Comparison of ENCODE assay signal across 23 cellular contexts in the genomic region with DNA sequence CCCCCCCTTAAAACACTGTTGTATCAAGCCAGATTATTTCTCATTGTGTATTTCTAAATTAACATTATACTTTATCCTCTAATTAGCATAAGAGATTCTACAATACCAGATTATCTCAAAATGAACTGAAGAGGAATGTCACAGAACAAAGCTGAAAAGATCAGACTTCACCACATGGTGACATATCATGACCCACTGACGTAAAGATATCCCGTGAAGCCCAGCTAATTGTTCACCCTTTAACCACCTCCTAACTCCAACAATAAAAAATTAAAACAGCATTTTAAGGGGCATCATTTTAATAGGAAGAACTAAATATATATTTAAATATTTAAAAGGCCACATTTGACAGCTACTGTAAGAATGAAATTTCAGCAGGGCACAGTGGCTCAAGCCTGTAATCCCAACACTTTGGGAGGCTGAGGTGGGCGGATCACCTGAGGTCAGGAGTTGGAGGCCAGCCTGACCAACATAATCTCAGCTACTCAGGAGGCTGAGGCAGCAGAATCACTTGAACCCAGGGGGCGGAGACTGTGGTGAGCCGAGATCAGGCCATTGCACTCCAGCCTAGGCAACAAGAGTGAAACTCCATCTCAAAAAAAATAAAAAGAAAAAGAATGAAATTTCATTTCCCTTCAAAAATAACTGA. TPM values are rescaled to one million over a fixed set of nuclear protein-coding genes. Genes with fewer than 3 reads are reported as not detected.
DNase-seq lines count a peak whose midpoint lies in the region; ATAC-seq and TF ChIP-seq lines count a peak whose summit lies in the region.
"Had no signal": no experiment of that assay in that cellular context is flagged by ENCODE, and none has a peak within 500 bp of the region (broad histone marks: within the 10 kb centered on the region; RNA-seq: fewer than 3 reads in every experiment).

No MANE protein-coding gene starts in this region.

- no peak overlapping the region for H3K9ac ChIP-seq in SK-N-SH
- H3K9ac ChIP-seq: BLaER1 treated with 17β-estradiol and CSF1 and Interleukin-3, amounts not matched to agents 10 nM and 100 nM; parathyroid adenoma had no signal

- no peak overlapping the region for H3K4me2 ChIP-seq in SK-N-SH
- H3K4me2 ChIP-seq: BLaER1 treated with 17β-estradiol and CSF1 and Interleukin-3, amounts not matched to agents 10 nM and 100 nM had no signal

- TF ChIP-seq CTCF in SK-N-SH (IDR thresholded peaks at IDR 0.05) = no peak
- TF ChIP-seq CTCF in esophagus muscularis mucosa (IDR thresholded peaks at IDR 0.05) = no peak
- TF ChIP-seq CTCF in osteocyte (IDR thresholded peaks at IDR 0.05) = no peak

- 91% methylated on average over 5 of the region's 5 CpGs for WGBS in SK-N-SH (ENCODE audit: low lambda C conversion rate)
- WGBS in esophagus muscularis mucosa = 74% methylated on average over 5 of the region's 5 CpGs

- H3K27me3 ChIP-seq in SK-N-SH (ENCODE audit: insufficient read depth) = no peaks in the 10 kb centered on the region
- no peaks in the 10 kb centered on the region for H3K27me3 ChIP-seq in esophagus muscularis mucosa
- H3K27me3 ChIP-seq: BLaER1 treated with 17β-estradiol and CSF1 and Interleukin-3, amounts not matched to agents 10 nM and 100 nM; heart left ventricle; MG63; Peyer's patch had no signal

- CTCF ChIA-PET in SK-N-SH (lab: Yijun Ruan, JAX) = interaction anchor here (0.7 to 1.6 kb wide), 3 partner anchors 10 to 33 kb away, joined by 3 to 5 read pairs (median 3); a partner anchor contains a TSS

- H3F3A ChIP-seq in SK-N-SH (replicated peaks; ENCODE audit: insufficient read depth) = peaks cover 11% of the 10 kb centered on the region

- TF ChIP-seq EP300 in SK-N-SH (IDR thresholded peaks at IDR 0.05; ENCODE audit: borderline replicate concordance in 1 of 2, low read depth in 1 of 2, low read length in 1 of 2) (no peak), esophagus muscularis mucosa (IDR thresholded peaks at IDR 0.05) (no peak)

- H3K27me3 Mint-ChIP-seq in osteocyte (ENCODE audit: unreplicated experiment) = no peaks in the 10 kb centered on the region

- no peak overlapping the region for H3K4me3 Mint-ChIP-seq in osteocyte (ENCODE audit: unreplicated experiment)

- H3K36me3 ChIP-seq in SK-N-SH (replicated peaks in 1 of 2; ENCODE audit: control insufficient read depth in 1 of 2, insufficient read depth in 2 of 2, low read length in 1 of 2) (no peaks in the 10 kb centered on the region), esophagus muscularis mucosa (no peaks in the 10 kb centered on the region)
- H3K36me3 ChIP-seq: heart left ventricle, MG63, Peyer's patch had no signal

- peak overlapping the region in 1 of 2 experiments; percentile 32; a peak in 2 of 4 replicates for H3K27ac ChIP-seq in SK-N-SH (ENCODE audit: low read depth in 2 of 2, low read length in 1 of 2)
- H3K27ac ChIP-seq in esophagus muscularis mucosa (replicated peaks in 1 of 4) = peak overlapping the region; percentile 25 to 50 (median 31)
- H3K27ac ChIP-seq: BLaER1 treated with 17β-estradiol and CSF1 and Interleukin-3, amounts not matched to agents 10 nM and 100 nM; coronary artery; parathyroid adenoma; Peyer's patch had no signal

- H3K9me3 ChIP-seq in SK-N-SH (no peaks in the 10 kb centered on the region), esophagus muscularis mucosa (no peaks in the 10 kb centered on the region)
- H3K9me3 ChIP-seq: heart left ventricle, MG63, mucosa of descending colon, Peyer's patch had no signal

- H3K4me1 ChIP-seq in SK-N-SH (ENCODE audit: control insufficient read depth in 1 of 2, insufficient read depth in 2 of 2, low read depth in 1 of 2, low read length in 1 of 2) (peaks cover 7 to 21% of the 10 kb centered on the region in 2 experiments; a peak in 3 of 4 replicates), esophagus muscularis mucosa (peaks cover 55 to 100% (median 93%) of the 10 kb centered on the region in 4 donors)

- H3K9me2 ChIP-seq in SK-N-SH = no peaks in the 10 kb centered on the region

- TF ChIP-seq POLR2A in esophagus muscularis mucosa (IDR thresholded peaks at IDR 0.05; ENCODE audit: low read depth) = no peak

- H3K9me3 Mint-ChIP-seq in osteocyte (ENCODE audit: unreplicated experiment) = no peaks in the 10 kb centered on the region
- H3K9me3 Mint-ChIP-seq: activated T-helper 2 cell treated with anti-CD3 and anti-CD28 coated beads, Interferon-gamma antibody, Interleukin-2, Interleukin-4, amounts not matched to agents 10 μg/mL and 5 μg/mL and 100 μg/mL, durations not matched to agents 14 hours and 24 hours and 36 hours had no signal

- POLR2A ChIA-PET in SK-N-SH (lab: Yijun Ruan, JAX) = no interaction called here

- ATAC-seq in SK-N-SH treated with all-trans-retinoic acid at 6 μM for 48 hours (no peak), GM21423 (IDR thresholded peaks at IDR 0.05; ENCODE audit: unreplicated experiment) (no peak)
- ATAC-seq: heart left ventricle, mucosa of descending colon had no signal

- H3K36me3 Mint-ChIP-seq in osteocyte (ENCODE audit: unreplicated experiment) = no peaks in the 10 kb centered on the region

- H4K20me1 ChIP-seq in SK-N-SH (ENCODE audit: insufficient read depth) = peaks cover 82% of the 10 kb centered on the region

- intact Hi-C loops in esophagus muscularis mucosa (cut with DNase I) = no loop called here

- peaks cover 51% of the 10 kb centered on the region for H3K4me1 Mint-ChIP-seq in osteocyte (ENCODE audit: unreplicated experiment)

- no peak for DNase-seq in SK-N-SH
- DNase-seq in RPMI8226 = peak; percentile 83
- DNase-seq in esophagus muscularis mucosa (ENCODE audit: extremely low spot score) = no peak
- no peak for DNase-seq in osteocyte (ENCODE audit: extremely low spot score, unreplicated experiment)
- no peak for DNase-seq in NCI-H2196 treated with DMSO at 0.1 percent for 48 hours (lab: John Stamatoyannopoulos, UW; ENCODE audit: unreplicated experiment)
- DNase-seq in central memory CD4-positive, alpha-beta T cell = no peak
- DNase-seq: 8988T; activated CD4-positive, alpha-beta T cell treated with anti-CD3 and anti-CD28 coated beads, Interleukin-2, amount 50 U/mL, for 4 hours; H7; heart left ventricle; islet precursor cell; MG63; mucosa of descending colon; NCI-H1930; Peyer's patch; trophoblast cell had no signal

- peak overlapping the region; percentile 71 for H3K27ac Mint-ChIP-seq in osteocyte (ENCODE audit: unreplicated experiment)

- no peak overlapping the region for H2AFZ ChIP-seq in SK-N-SH (ENCODE audit: low read depth)
- H2AFZ ChIP-seq: parathyroid adenoma had no signal

- H3K79me2 ChIP-seq in SK-N-SH (ENCODE audit: insufficient read depth) = peaks cover 99% of the 10 kb centered on the region

- no peak overlapping the region for H3K4me3 ChIP-seq in SK-N-SH (ENCODE audit: low read depth in 2 of 2, low read length in 1 of 2)
- no peak overlapping the region for H3K4me3 ChIP-seq in esophagus muscularis mucosa
- H3K4me3 ChIP-seq: BLaER1 treated with 17β-estradiol and CSF1 and Interleukin-3, amounts not matched to agents 10 nM and 100 nM; coronary artery; heart left ventricle; MG63; mucosa of descending colon; Peyer's patch; skin epidermis had no signal

- no peak for TF ChIP-seq RAD21 in SK-N-SH (IDR thresholded peaks at IDR 0.05; ENCODE audit: low read length)

TF ChIP-seq in SK-N-SH treated with all-trans-retinoic acid at 6 μM for 48 hours, 23 proteins besides CTCF, POLR2A, EP300 and RAD21:
- TF ChIP-seq TOX (CRISPR knock-in tag; IDR thresholded peaks at IDR 0.05; ENCODE audit: borderline replicate concordance) (no peak), ZNF70 (CRISPR knock-in tag; IDR thresholded peaks at IDR 0.05) (0 out of 2 replicates have a peak, but pooled peaks have one; percentile 41)

TF ChIP-seq in SK-N-SH, 30 proteins besides CTCF, POLR2A, EP300 and RAD21:
- TF ChIP-seq YY1 (IDR thresholded peaks at IDR 0.05; ENCODE audit: low read depth) (no peak), SMC3 (IDR thresholded peaks at IDR 0.05; ENCODE audit: low read depth, low read length) (no peak), GATA2 (CRISPR knock-in tag; IDR thresholded peaks at IDR 0.05) (no peak), MXI1 (IDR thresholded peaks at IDR 0.05; ENCODE audit: low read depth, low read length) (no peak), RFX5 (IDR thresholded peaks at IDR 0.05; ENCODE audit: low read length) (no peak)
- TF ChIP-seq, protein P1, sequence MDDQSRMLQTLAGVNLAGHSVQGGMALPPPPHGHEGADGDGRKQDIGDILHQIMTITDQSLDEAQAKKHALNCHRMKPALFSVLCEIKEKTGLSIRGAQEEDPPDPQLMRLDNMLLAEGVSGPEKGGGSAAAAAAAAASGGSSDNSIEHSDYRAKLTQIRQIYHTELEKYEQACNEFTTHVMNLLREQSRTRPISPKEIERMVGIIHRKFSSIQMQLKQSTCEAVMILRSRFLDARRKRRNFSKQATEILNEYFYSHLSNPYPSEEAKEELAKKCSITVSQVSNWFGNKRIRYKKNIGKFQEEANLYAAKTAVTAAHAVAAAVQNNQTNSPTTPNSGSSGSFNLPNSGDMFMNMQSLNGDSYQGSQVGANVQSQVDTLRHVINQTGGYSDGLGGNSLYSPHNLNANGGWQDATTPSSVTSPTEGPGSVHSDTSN (IDR thresholded peaks at IDR 0.05) = no peak
TF ChIP-seq in SK-N-SH: peak in this region for 0.

RNA-seq across cellular contexts. Expression of a gene that starts 29.0 kb away (rescaled TPM):
- 11.7 and 12.4 TPM in 2 replicates for polyA plus RNA-seq in SK-N-SH (2012; rRNA removed)
- polyA plus RNA-seq in SK-N-SH (2012; cell fraction: cytosol; rRNA removed) = 14.0 and 16.6 TPM in 2 replicates
- 12.6 and 24.0 TPM in 2 replicates for polyA plus RNA-seq in SK-N-SH (2012; cell fraction: nucleus; rRNA removed)
- total RNA-seq in esophagus muscularis mucosa (10 to 100 TPM; 56.2 to 96.9 (median 68.6) TPM), osteocyte (33.8 and 37.2 TPM in 2 replicates)
